1 cellular context compared by ENCODE assay signal in the genomic region with DNA sequence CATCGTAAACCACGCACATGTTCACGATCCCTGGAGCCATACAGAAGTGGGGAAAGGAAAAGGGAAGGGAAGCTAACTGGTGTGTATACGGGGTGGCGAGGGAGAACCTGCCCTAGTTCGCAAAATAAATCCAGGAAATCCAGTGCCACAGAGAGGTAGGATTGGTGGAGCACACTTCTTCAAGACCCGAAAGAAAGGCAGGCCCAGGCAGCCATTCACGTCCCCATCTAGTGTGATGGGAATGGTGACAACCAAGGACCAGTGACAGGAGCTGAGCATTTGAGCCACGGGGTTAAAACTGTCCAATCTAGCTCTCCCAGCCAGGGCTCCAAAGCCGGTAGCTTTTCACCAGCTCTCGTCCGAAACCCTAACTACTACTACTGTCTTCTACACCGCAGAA.
TF ChIP-seq lines count a peak whose summit lies in the region.

No MANE protein-coding gene starts in this region.

TF ChIP-seq in HepG2, 621 proteins besides CTCF, POLR2A, EP300 and RAD21:
- no peak for TF ChIP-seq ZNF224 (CRISPR knock-in tag; IDR thresholded peaks at IDR 0.05)
- no peak for TF ChIP-seq EED (CRISPR knock-in tag; IDR thresholded peaks at IDR 0.05)
- no peak for TF ChIP-seq ETV6 (CRISPR knock-in tag; conservative IDR thresholded peaks at IDR 0.05)
- TF ChIP-seq POGZ (CRISPR knock-in tag; IDR thresholded peaks at IDR 0.05), result no peak
- TF ChIP-seq CEBPB (IDR thresholded peaks at IDR 0.05; ENCODE audit: borderline replicate concordance, low read depth, low read length), result no peak
- no peak for TF ChIP-seq CBX5 (CRISPR knock-in tag; IDR thresholded peaks at IDR 0.05; ENCODE audit: borderline replicate concordance)
- no peak for TF ChIP-seq ZFP36L1 (CRISPR knock-in tag; IDR thresholded peaks at IDR 0.05)
- no peak for TF ChIP-seq ZNF34 (CRISPR knock-in tag; IDR thresholded peaks at IDR 0.05; ENCODE audit: borderline replicate concordance)
- TF ChIP-seq HOXA9 (CRISPR knock-in tag; IDR thresholded peaks at IDR 0.05; ENCODE audit: borderline replicate concordance), result no peak
- TF ChIP-seq CHD4 (IDR thresholded peaks at IDR 0.05; ENCODE audit: borderline replicate concordance, low read length), result no peak
- no peak for TF ChIP-seq MED1 (CRISPR knock-in tag; IDR thresholded peaks at IDR 0.05)
- no peak for TF ChIP-seq TAF1 (CRISPR knock-in tag; IDR thresholded peaks at IDR 0.05)
